In the genomic region with DNA sequence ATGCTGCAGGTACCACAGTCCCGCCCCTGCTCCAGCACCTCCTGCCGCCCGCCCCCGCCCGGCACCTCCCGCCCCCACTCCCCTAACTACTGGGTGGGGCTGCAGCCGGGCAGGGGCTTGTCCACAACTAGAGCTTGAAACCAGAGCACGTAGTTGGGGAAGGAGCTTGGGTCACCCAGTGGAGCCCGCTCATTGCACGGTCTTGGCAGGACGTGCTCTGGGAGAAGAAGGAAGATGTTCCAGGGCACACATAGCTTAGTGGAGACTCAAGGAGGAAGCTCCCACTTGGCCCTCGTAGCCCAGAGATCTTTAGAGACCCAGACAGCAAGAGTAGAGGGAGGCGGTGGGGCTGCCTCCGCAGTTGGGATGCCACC, we compare ENCODE assay signal across 13 cellular contexts. TPM values are rescaled to one million over a fixed set of nuclear protein-coding genes. Genes with fewer than 3 reads are reported as not detected.
A peak's percentile ranks its signal among the peaks of the same experiment; 100 is the strongest.
DNase-seq lines count a peak whose midpoint lies in the region; ATAC-seq and TF ChIP-seq lines count a peak whose summit lies in the region.
"Had no signal": no experiment of that assay in that cellular context is flagged by ENCODE, and none has a peak within 500 bp of the region (broad histone marks: within the 10 kb centered on the region; RNA-seq: fewer than 3 reads in every experiment).

No MANE protein-coding gene starts in this region.

- H3K27me3 ChIP-seq in H7 (ENCODE audit: control insufficient read depth, insufficient read depth, low read length) (peaks cover 40% of the 10 kb centered on the region), ascending aorta (no peaks in the 10 kb centered on the region)

- ATAC-seq in GM18868 (IDR thresholded peaks at IDR 0.05; ENCODE audit: unreplicated experiment) (no peak), HG03139 (IDR thresholded peaks at IDR 0.05; ENCODE audit: unreplicated experiment) (no peak), T-cell (replicated peaks in 1 of 4) (no peak)

- no peak overlapping the region for H3K27ac ChIP-seq in ascending aorta
- H3K27ac ChIP-seq: KMS-11, SJCRH30 had no signal

- H3K9me3 ChIP-seq in ascending aorta (no peaks in the 10 kb centered on the region), iPS-18c (ENCODE audit: control insufficient read depth, insufficient read depth, low read length) (peaks cover 2% of the 10 kb centered on the region)
- H3K9me3 ChIP-seq: SJCRH30 had no signal

- peaks cover 0 to 8% of the 10 kb centered on the region in 2 donors for H3K4me1 ChIP-seq in ascending aorta

- H3K36me3 ChIP-seq in H7 (replicated peaks; ENCODE audit: control insufficient read depth, insufficient read depth, low read length) (no peaks in the 10 kb centered on the region), ascending aorta (no peaks in the 10 kb centered on the region)
- H3K36me3 ChIP-seq: SJCRH30 had no signal

- no peak overlapping the region for H3K27ac Mint-ChIP-seq in T-cell
- H3K27ac Mint-ChIP-seq: activated CD4-positive, alpha-beta memory T cell treated with anti-CD3 and anti-CD28 coated beads for 36 hours had no signal

- peak overlapping the region; percentile 42 for H3K4me3 ChIP-seq in H7 (ENCODE audit: insufficient read depth, low read depth, low read length)
- peak overlapping the region; percentile 40 to 54 for H3K4me3 ChIP-seq in ascending aorta
- peak overlapping the region; percentile 57; the same call in 1 of the 2 replicates for H3K4me3 ChIP-seq in iPS-18c (ENCODE audit: insufficient read depth, low read depth, low read length)
- peak overlapping the region; percentile 8 for H3K4me3 ChIP-seq in retinal pigment epithelial cell (ENCODE audit: low read length)
- H3K4me3 ChIP-seq: SJCRH30 had no signal

- CTCF ChIA-PET in T-cell (lab: Charles Lee) = no interaction called here

- no peak overlapping the region for H3K4me3 Mint-ChIP-seq in T-cell
- H3K4me3 Mint-ChIP-seq: activated CD4-positive, alpha-beta memory T cell treated with anti-CD3 and anti-CD28 coated beads for 36 hours had no signal

- peaks cover 0 to 5% (median 2%) of the 10 kb centered on the region in 3 donors for H3K4me1 Mint-ChIP-seq in T-cell

- no peak for TF ChIP-seq CTCF in ascending aorta (IDR thresholded peaks at IDR 0.05)
- no peak for TF ChIP-seq CTCF in retinal pigment epithelial cell (conservative IDR thresholded peaks at IDR 0.05; ENCODE audit: low read depth, low read length)

- H3K36me3 Mint-ChIP-seq in T-cell = no peaks in the 10 kb centered on the region
- H3K36me3 Mint-ChIP-seq: activated CD4-positive, alpha-beta memory T cell treated with anti-CD3 and anti-CD28 coated beads for 36 hours had no signal

- no peak for DNase-seq in H7
- no peak for DNase-seq in ascending aorta (ENCODE audit: low spot score in 2 of 2)
- no peak for DNase-seq in retinal pigment epithelial cell (ENCODE audit: low read depth)
- DNase-seq in SKM-1 treated with dmso at 0.1 percent for 144 hours (lab: John Stamatoyannopoulos, UW; ENCODE audit: unreplicated experiment) = no peak
- DNase-seq in T-cell = no peak
- DNase-seq: activated CD4-positive, alpha-beta memory T cell treated with anti-CD3 and anti-CD28 coated beads for 36 hours; activated naive CD4-positive, alpha-beta T cell treated with anti-CD3 and anti-CD28 coated beads, Interleukin-2, amount 50 U/mL, for 16 hours; left colon; SJCRH30 had no signal

- H3K9me3 Mint-ChIP-seq in T-cell = no peaks in the 10 kb centered on the region
- H3K9me3 Mint-ChIP-seq: activated CD4-positive, alpha-beta memory T cell treated with anti-CD3 and anti-CD28 coated beads for 36 hours had no signal

- peaks cover 68 to 72% of the 10 kb centered on the region in 2 donors for H3K27me3 Mint-ChIP-seq in T-cell

- intact Hi-C loops in ascending aorta (cut with DNase I) = no loop called here

- POLR2A ChIA-PET in T-cell (lab: Charles Lee) = no interaction called here

RNA-seq across cellular contexts. Expression of gene IGFBP1, which starts 0.7 kb away (rescaled TPM):
- total RNA-seq in H7 (2014; rRNA removed; shearing (Covaris generic)) = not detected in 2 replicates
- total RNA-seq in ascending aorta (not detected), T-cell (under 1 TPM in 2 of 5 donors, not detected in 3; 0.38 to 0.44 TPM)
- total RNA-seq: activated CD4-positive, alpha-beta memory T cell treated with anti-CD3 and anti-CD28 coated beads for 36 hours; left colon; SJCRH30 had no signal

RNA-seq across cellular contexts. Expression of gene CCDC201, which starts 16.1 kb away (rescaled TPM):
- not detected in 2 replicates for total RNA-seq in H7 (2014; rRNA removed; shearing (Covaris generic))
- total RNA-seq in ascending aorta = not detected
- not detected for total RNA-seq in T-cell
- total RNA-seq: activated CD4-positive, alpha-beta memory T cell treated with anti-CD3 and anti-CD28 coated beads for 36 hours; left colon; SJCRH30 had no signal

RNA-seq across cellular contexts. Expression of gene IGFBP3, which starts 32.1 kb away (rescaled TPM):
- 2.7 and 5.6 TPM in 2 replicates for total RNA-seq in H7 (2014; rRNA removed; shearing (Covaris generic))
- total RNA-seq in ascending aorta (763 TPM), T-cell (10 to 100 TPM in 2 of 5 donors, 1 to 10 TPM in 3; 3.9 to 20.5 (median 8.2) TPM)
- total RNA-seq: SJCRH30 had no signal

Comparison
In these comparisons a context has a peak if more than half of its experiments do, and no peak if none do; other contexts are left out.
1. RNA of gene IGFBP3, which starts 32.1 kb away (total RNA-seq): 763 TPM in ascending aorta (single experiment); 3.9 to 20.5 TPM in T-cell and 2.7 to 5.6 TPM in H7; every median in the first group is over 10 times any median in the second.
2. Peak in every context shown above with its lines, with median percentiles within 50 percentile points of each other: H3K4me3 ChIP-seq.